In genomic region chr9:136545966-136546696, GRCh38 we compare ENCODE assay signal across 8 cellular contexts. TPM values are rescaled to one million over a fixed set of nuclear protein-coding genes. Genes with fewer than 3 reads are reported as not detected.
DNase-seq lines count a peak whose midpoint lies in the region; ATAC-seq, FAIRE-seq and TF ChIP-seq lines count a peak whose summit lies in the region.

Gene NOTCH1, minus strand, starts transcription at chr9:136546048. Its CDS starts 262 bp downstream, at chr9:136545786.

- in situ Hi-C loops in Caki2 (cut with HindIII; ENCODE audit: low pct_unique_long_range_greater_than_20kb, low sequenced_read_pairs), result no loop called here

- H3K27me3 ChIP-seq in HL-60 (ENCODE audit: insufficient read depth, poor library complexity, severe bottlenecking) (no peaks in the 10 kb centered on the region), neutrophil (no peaks in the 10 kb centered on the region)

- ATAC-seq in GM19463 (IDR thresholded peaks at IDR 0.05; ENCODE audit: unreplicated experiment), result peak; percentile 63

- H3K4me1 ChIP-seq in neutrophil (ENCODE audit: control insufficient read depth in 1 of 2, insufficient read depth in 1 of 2, low read depth in 1 of 2, low read length in 1 of 2), result peaks cover 72 to 87% of the 10 kb centered on the region in 2 experiments

- no peak for FAIRE-seq in frontal cortex (lab: Jason Lieb, UNC)

- peak within 1 kb of the TSS; percentile 68 for H3K4me3 ChIP-seq in HL-60 (replicated peaks; ENCODE audit: insufficient read depth, low read length)
- peak within 1 kb of the TSS; percentile 87 to 99 for H3K4me3 ChIP-seq in neutrophil (ENCODE audit: low read depth in 1 of 2, low read length in 1 of 2)

- H3K27ac ChIP-seq in HL-60 (replicated peaks) (peak within 1 kb of the TSS; percentile 89), neutrophil (peak within 1 kb of the TSS; percentile 91), substantia nigra (ENCODE audit: low read depth, low read length, poor library complexity, severe bottlenecking) (peak within 1 kb of the TSS; percentile 97)

- H3K36me3 ChIP-seq in neutrophil, result peaks cover 33% of the 10 kb centered on the region

- DNase-seq in Caki2 (ENCODE audit: low read depth) (peak; percentile 95), HL-60 (ENCODE audit: low read depth in 1 of 2, low spot score in 1 of 2) (peak; percentile 96 to 97), SIG-M5 treated with dmso at 0.1 percent for 504 hours (lab: John Stamatoyannopoulos, UW; ENCODE audit: unreplicated experiment) (peak; percentile 91), frontal cortex (ENCODE audit: low spot score in 2 of 2) (peak; percentile 93 to 95), substantia nigra (lab: John Stamatoyannopoulos, UW) (peak in 48 of 49 donors; percentile 58 to 92 (median 82))
- peak; percentile 65 for DNase-seq in activated gamma-delta T cell treated with anti-CD3 and anti-CD28 coated beads, Interleukin-2, amount 50 U/mL, for 16 hours (ENCODE audit: low read depth)

- no peaks in the 10 kb centered on the region for H3K9me3 ChIP-seq in neutrophil

- TF ChIP-seq CTCF in HL-60 (IDR thresholded peaks at IDR 0.05; ENCODE audit: insufficient read depth, low read length), result no peak
- TF ChIP-seq CTCF in neutrophil (IDR thresholded peaks at IDR 0.05), result peak; percentile 64

RNA-seq across cellular contexts. Expression of gene NOTCH1, which starts in this region (rescaled TPM):
- total RNA-seq in Caki2 (2014; rRNA removed; shearing (Covaris generic); ENCODE audit: low replicate concordance), result 7.2 and 7.9 TPM in 2 replicates
- 15.9 TPM for total RNA-seq in frontal cortex

Comparison
In these comparisons a context has a peak if more than half of its experiments do, and no peak if none do; other contexts are left out.
1. Peak in every context shown above with its lines: DNase-seq, ATAC-seq, H3K4me3 ChIP-seq and H3K27ac ChIP-seq.